In the genomic region with DNA sequence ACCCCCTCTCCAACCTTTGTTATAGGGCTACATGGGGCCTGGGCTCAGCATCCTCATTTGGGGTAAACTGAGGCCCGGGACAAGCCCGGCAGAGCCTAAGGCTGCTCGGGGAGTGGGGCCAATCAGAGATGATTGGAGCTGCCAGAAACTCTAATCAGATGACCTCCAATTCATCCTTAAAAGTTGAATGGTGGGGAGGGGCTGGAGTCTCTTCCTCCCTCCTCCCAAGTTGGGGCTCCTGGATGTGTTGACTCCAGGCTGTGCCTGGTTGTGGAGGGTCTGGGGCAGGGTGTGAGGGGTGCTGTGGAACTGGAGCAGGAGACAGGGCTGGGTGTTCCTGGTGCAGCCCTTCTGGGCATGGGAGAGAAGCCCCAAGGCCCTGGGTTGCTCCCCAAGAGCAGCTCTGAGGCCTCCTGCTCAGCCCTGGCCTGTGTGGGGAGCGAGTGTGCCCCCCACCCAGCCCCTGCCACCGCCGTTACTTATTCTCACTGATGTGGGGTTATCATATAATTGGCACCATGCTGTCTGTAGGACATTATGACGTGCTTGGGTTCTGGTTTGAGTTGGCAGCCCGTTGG, we compare ENCODE assay signal across 22 cellular contexts. TPM values are rescaled to one million over a fixed set of nuclear protein-coding genes. Genes with fewer than 3 reads are reported as not detected.
DNase-seq lines count a peak whose midpoint lies in the region; ATAC-seq and TF ChIP-seq lines count a peak whose summit lies in the region.
"Had no signal": no experiment of that assay in that cellular context is flagged by ENCODE, and none has a peak within 500 bp of the region (broad histone marks: within the 10 kb centered on the region; RNA-seq: fewer than 3 reads in every experiment).

No MANE protein-coding gene starts in this region.

- intact Hi-C loops in cardiac septum (cut with DNase I) (no loop called here), Right ventricle myocardium inferior (cut with DNase I) (no loop called here), body of pancreas (cut with DNase I) (no loop called here)

- ATAC-seq in Right ventricle myocardium inferior (no peak), body of pancreas (no peak), HG02678 (IDR thresholded peaks at IDR 0.05; ENCODE audit: unreplicated experiment) (no peak)
- ATAC-seq: natural killer cell treated with Interleukin-12 subunit alpha and Interleukin-12 subunit beta and Interleukin-15 and Interleukin-18, amount 100 ng/mL, for 72 hours; stimulated activated naive CD8-positive, alpha-beta T cell treated with anti-CD3 and anti-CD28 coated beads, Interleukin-15, Interleukin-2, amounts not matched to agents 100 U/mL and 50 U/mL, for 24 hours had no signal

- DNase-seq in cardiac septum (ENCODE audit: low spot score) = peak; percentile 35
- DNase-seq in Right ventricle myocardium inferior (ENCODE audit: missing footprints) = no peak
- no peak for DNase-seq in body of pancreas
- no peak for DNase-seq in neural crest cell (ENCODE audit: low read depth, low spot score)
- no peak for DNase-seq in GOT3 (lab: John Stamatoyannopoulos, UW)
- DNase-seq in AML-193 (lab: John Stamatoyannopoulos, UW) = no peak
- DNase-seq in activated CD8-positive, alpha-beta memory T cell treated with anti-CD3 and anti-CD28 coated beads, Interleukin-2, amount 50 U/mL, for 4 hours = no peak
- DNase-seq: activated CD4-positive, alpha-beta T cell treated with anti-CD3 and anti-CD28 coated beads, Interleukin-2, amount 50 U/mL, for 4 hours; activated naive CD4-positive, alpha-beta T cell treated with Interleukin-2 at 50 U/mL for 16 hours; activated T-cell treated with anti-CD3 and anti-CD28 coated beads for 4 hours; amygdala; central memory CD4-positive, alpha-beta T cell; mesenchymal stem cell; NCI-H1930; stimulated activated naive CD8-positive, alpha-beta T cell treated with anti-CD3 and anti-CD28 coated beads, Interleukin-15, Interleukin-2, amounts not matched to agents 100 U/mL and 50 U/mL, for 24 hours had no signal

- H3K9me3 ChIP-seq in body of pancreas = no peaks in the 10 kb centered on the region
- H3K9me3 ChIP-seq: A549, BLaER1, SJSA1 had no signal

- no peaks in the 10 kb centered on the region for H3K27me3 ChIP-seq in body of pancreas
- H3K27me3 ChIP-seq: BLaER1, dorsolateral prefrontal cortex had no signal

- H3K27ac ChIP-seq in body of pancreas = peak overlapping the region; percentile 87 to 98 (median 96)
- H3K27ac ChIP-seq: A549, BLaER1, SJSA1 had no signal

- 43 to 64% methylated on average over 6 to 8 of the region's 8 CpGs for WGBS in body of pancreas, 2 donors

- TF ChIP-seq CTCF in body of pancreas (IDR thresholded peaks at IDR 0.05) = no peak
- no peak for TF ChIP-seq CTCF in neural crest cell (conservative IDR thresholded peaks at IDR 0.05)

- H3K36me3 ChIP-seq in body of pancreas (replicated peaks in 1 of 2; ENCODE audit: insufficient read depth in 1 of 2, low read depth in 2 of 2) = no peaks in the 10 kb centered on the region
- H3K36me3 ChIP-seq: SJSA1 had no signal

- peak overlapping the region; percentile 27 to 78 for H3K4me3 ChIP-seq in body of pancreas
- H3K4me3 ChIP-seq: A549, BLaER1, dorsolateral prefrontal cortex, SJSA1 had no signal

- peaks cover 10% of the 10 kb centered on the region for H3K27me3 Mint-ChIP-seq in neural crest cell (ENCODE audit: low read depth)
- H3K27me3 Mint-ChIP-seq: natural killer cell treated with Interleukin-12 subunit alpha and Interleukin-12 subunit beta and Interleukin-15 and Interleukin-18, amount 100 ng/mL, for 72 hours had no signal

- peaks cover 50% of the 10 kb centered on the region for H3K4me1 ChIP-seq in body of pancreas
- H3K4me1 ChIP-seq: A549, SJSA1 had no signal

- H3K4me1 Mint-ChIP-seq in neural crest cell = peaks cover 8% of the 10 kb centered on the region

- no peaks in the 10 kb centered on the region for H3K9me3 Mint-ChIP-seq in neural crest cell
- H3K9me3 Mint-ChIP-seq: natural killer cell treated with Interleukin-12 subunit alpha and Interleukin-12 subunit beta and Interleukin-15 and Interleukin-18, amount 100 ng/mL, for 72 hours had no signal

- TF ChIP-seq POLR2A in body of pancreas (IDR thresholded peaks at IDR 0.05) = no peak

- no peaks in the 10 kb centered on the region for H3K36me3 Mint-ChIP-seq in neural crest cell (ENCODE audit: low read depth)
- H3K36me3 Mint-ChIP-seq: natural killer cell treated with Interleukin-12 subunit alpha and Interleukin-12 subunit beta and Interleukin-15 and Interleukin-18, amount 100 ng/mL, for 72 hours had no signal

- peak overlapping the region; percentile 6 for H3K4me3 Mint-ChIP-seq in neural crest cell
- H3K4me3 Mint-ChIP-seq: natural killer cell treated with Interleukin-12 subunit alpha and Interleukin-12 subunit beta and Interleukin-15 and Interleukin-18, amount 100 ng/mL, for 72 hours had no signal

- no peak overlapping the region for H3K27ac Mint-ChIP-seq in neural crest cell (ENCODE audit: unreplicated experiment)
- H3K27ac Mint-ChIP-seq: natural killer cell treated with Interleukin-12 subunit alpha and Interleukin-12 subunit beta and Interleukin-15 and Interleukin-18, amount 100 ng/mL, for 72 hours had no signal

RNA-seq across cellular contexts. Expression of a gene that starts 2.1 kb away (rescaled TPM):
- total RNA-seq in cardiac septum = not detected
- total RNA-seq in Right ventricle myocardium inferior = not detected
- total RNA-seq in body of pancreas = 100 to 1,000 TPM; 247 to 584 TPM
- not detected in 2 replicates for total RNA-seq in neural crest cell
- total RNA-seq: G401, SJSA1 had no signal

RNA-seq across cellular contexts. Expression of a gene that starts 38.6 kb away (rescaled TPM):
- total RNA-seq in cardiac septum (16.6 TPM), Right ventricle myocardium inferior (20.9 TPM), body of pancreas (10 to 100 TPM; 19.7 to 28.3 TPM), neural crest cell (30.3 and 35.2 TPM in 2 replicates)

Comparison
In these comparisons a context has a peak if more than half of its experiments do, and no peak if none do; other contexts are left out.
1. RNA of a gene that starts 2.1 kb away (total RNA-seq): 247 to 584 TPM in body of pancreas; not detected in neural crest cell, not detected in cardiac septum (single experiment) and not detected in Right ventricle myocardium inferior (single experiment); every median in the first group is over 100 times any median in the second.